Comparison of ENCODE assay signal across 2 cellular contexts in the genomic region with DNA sequence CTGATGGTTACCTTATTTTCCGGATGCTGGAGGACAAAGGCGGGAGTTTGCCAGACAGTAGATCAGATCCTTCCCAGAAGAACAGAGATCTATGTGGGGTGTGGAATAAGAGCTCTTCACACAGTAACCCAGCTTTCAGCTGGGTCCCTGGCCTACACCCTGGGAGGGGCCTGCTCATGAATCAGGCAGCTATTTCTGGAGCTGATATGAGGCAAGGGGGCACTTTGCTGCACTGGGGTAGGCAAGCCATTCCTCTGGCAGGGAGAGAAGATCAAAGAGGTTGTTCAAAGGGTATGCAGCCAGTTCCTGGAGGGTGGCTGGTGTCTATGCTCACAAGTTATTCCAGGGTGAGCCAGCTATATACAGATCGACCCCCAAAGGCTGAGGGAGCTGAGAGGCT.
TF ChIP-seq lines count a peak whose summit lies in the region.

No MANE protein-coding gene starts in this region.

TF ChIP-seq in HEK293, 187 proteins besides CTCF, POLR2A, EP300 and RAD21:
- TF ChIP-seq GLIS1 (tag by site-specific recombination; IDR thresholded peaks at IDR 0.05) (peak; percentile 34; the same call in 1 of the 2 replicates), KLF1 (tag by site-specific recombination; IDR thresholded peaks at IDR 0.05) (peak; percentile 13; the same call in 1 of the 2 replicates), ZNF561 (tag by site-specific recombination; IDR thresholded peaks at IDR 0.05; ENCODE audit: borderline replicate concordance) (no peak), ZNF426 (tag by site-specific recombination; IDR thresholded peaks at IDR 0.05) (no peak)

TF ChIP-seq in WTC11, 78 proteins besides CTCF, POLR2A, EP300 and RAD21:
- TF ChIP-seq, protein P1, sequence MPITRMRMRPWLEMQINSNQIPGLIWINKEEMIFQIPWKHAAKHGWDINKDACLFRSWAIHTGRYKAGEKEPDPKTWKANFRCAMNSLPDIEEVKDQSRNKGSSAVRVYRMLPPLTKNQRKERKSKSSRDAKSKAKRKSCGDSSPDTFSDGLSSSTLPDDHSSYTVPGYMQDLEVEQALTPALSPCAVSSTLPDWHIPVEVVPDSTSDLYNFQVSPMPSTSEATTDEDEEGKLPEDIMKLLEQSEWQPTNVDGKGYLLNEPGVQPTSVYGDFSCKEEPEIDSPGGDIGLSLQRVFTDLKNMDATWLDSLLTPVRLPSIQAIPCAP (CRISPR knock-in tag; IDR thresholded peaks at IDR 0.05), result no peak
- TF ChIP-seq ZNF396 (CRISPR knock-in tag; IDR thresholded peaks at IDR 0.05; ENCODE audit: borderline replicate concordance), result no peak
- TF ChIP-seq, protein P2, sequence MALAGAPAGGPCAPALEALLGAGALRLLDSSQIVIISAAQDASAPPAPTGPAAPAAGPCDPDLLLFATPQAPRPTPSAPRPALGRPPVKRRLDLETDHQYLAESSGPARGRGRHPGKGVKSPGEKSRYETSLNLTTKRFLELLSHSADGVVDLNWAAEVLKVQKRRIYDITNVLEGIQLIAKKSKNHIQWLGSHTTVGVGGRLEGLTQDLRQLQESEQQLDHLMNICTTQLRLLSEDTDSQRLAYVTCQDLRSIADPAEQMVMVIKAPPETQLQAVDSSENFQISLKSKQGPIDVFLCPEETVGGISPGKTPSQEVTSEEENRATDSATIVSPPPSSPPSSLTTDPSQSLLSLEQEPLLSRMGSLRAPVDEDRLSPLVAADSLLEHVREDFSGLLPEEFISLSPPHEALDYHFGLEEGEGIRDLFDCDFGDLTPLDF (CRISPR knock-in tag; IDR thresholded peaks at IDR 0.05), result no peak
- TF ChIP-seq NFATC4 (CRISPR knock-in tag; IDR thresholded peaks at IDR 0.05), result no peak
- TF ChIP-seq, protein P3, sequence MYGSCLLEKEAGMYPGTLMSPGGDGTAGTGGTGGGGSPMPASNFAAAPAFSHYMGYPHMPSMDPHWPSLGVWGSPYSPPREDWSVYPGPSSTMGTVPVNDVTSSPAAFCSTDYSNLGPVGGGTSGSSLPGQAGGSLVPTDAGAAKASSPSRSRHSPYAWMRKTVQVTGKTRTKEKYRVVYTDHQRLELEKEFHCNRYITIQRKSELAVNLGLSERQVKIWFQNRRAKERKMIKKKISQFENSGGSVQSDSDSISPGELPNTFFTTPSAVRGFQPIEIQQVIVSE (CRISPR knock-in tag; IDR thresholded peaks at IDR 0.05; ENCODE audit: borderline replicate concordance), result no peak
- TF ChIP-seq ZNF416 (CRISPR knock-in tag; IDR thresholded peaks at IDR 0.05), result no peak
- TF ChIP-seq JAZF1 (CRISPR knock-in tag; IDR thresholded peaks at IDR 0.05), result no peak
